Comparison of ENCODE assay signal across 8 cellular contexts in genomic region chr20:4150095-4150492, GRCh38. TPM values are rescaled to one million over a fixed set of nuclear protein-coding genes. Genes with fewer than 3 reads are reported as not detected.
DNase-seq lines count a peak whose midpoint lies in the region; ATAC-seq and TF ChIP-seq lines count a peak whose summit lies in the region.

No MANE protein-coding gene starts in this region.

- DNase-seq in Caco-2 (peak in 1 of 2 experiments; percentile 34), RWPE2 (ENCODE audit: low spot score) (peak; percentile 20), fibroblast of lung (ENCODE audit: low read depth in 2 of 2) (peak; percentile 52 to 69), MG63 (no peak), UCSD-AML1 (lab: John Stamatoyannopoulos, UW; ENCODE audit: unreplicated experiment) (no peak), NCI-H1694 treated with DMSO at 0.1 percent for 48 hours (lab: John Stamatoyannopoulos, UW) (no peak)

- H3K4me2 ChIP-seq in fibroblast of lung (ENCODE audit: extremely low read depth, insufficient read depth, low read length), result peak overlapping the region; percentile 96
- H3K4me2 ChIP-seq in parathyroid adenoma (ENCODE audit: low read length), result peak overlapping the region; percentile 94

- H3K27me3 ChIP-seq in Caco-2 (replicated peaks; ENCODE audit: control insufficient read depth, insufficient read depth, low read length) (no peaks in the 10 kb centered on the region), RWPE2 (ENCODE audit: insufficient read depth, poor library complexity, severe bottlenecking) (no peaks in the 10 kb centered on the region), fibroblast of lung (ENCODE audit: control insufficient read depth, insufficient read depth, low read length) (no peaks in the 10 kb centered on the region), parathyroid adenoma (ENCODE audit: control insufficient read depth, insufficient read depth, low read length) (no peaks in the 10 kb centered on the region), MG63 (no peaks in the 10 kb centered on the region)

- H3K4me1 Mint-ChIP-seq in Caco-2 (ENCODE audit: low read depth, unreplicated experiment), result peaks cover 23% of the 10 kb centered on the region

- H3K4me3 ChIP-seq in Caco-2 (ENCODE audit: low read depth, low read length), result peak overlapping the region; percentile 83
- peak overlapping the region; percentile 84 for H3K4me3 ChIP-seq in RWPE2 (ENCODE audit: severe bottlenecking)
- H3K4me3 ChIP-seq in fibroblast of lung (replicated peaks in 1 of 4; ENCODE audit: control extremely low read depth in 1 of 4, insufficient read depth in 1 of 4, low read depth in 3 of 4, low read length in 4 of 4), result peak overlapping the region; percentile 65 to 78 (median 76)
- peak overlapping the region; percentile 65 for H3K4me3 ChIP-seq in parathyroid adenoma (ENCODE audit: low read depth, low read length)
- H3K4me3 ChIP-seq in MG63, result no peak overlapping the region

- CTCF ChIA-PET in Caco-2 (lab: Charles Lee), result no interaction called here

- BruUV-seq in Caco-2 (replicated peaks; lab: Mats Ljungman, UMichigan), result no TSS peak

- H3K9me3 ChIP-seq in Caco-2 (no peaks in the 10 kb centered on the region), RWPE2 (ENCODE audit: severe bottlenecking) (no peaks in the 10 kb centered on the region), fibroblast of lung (ENCODE audit: control insufficient read depth, insufficient read depth, low read depth, low read length) (no peaks in the 10 kb centered on the region), parathyroid adenoma (ENCODE audit: control insufficient read depth, low read length) (no peaks in the 10 kb centered on the region), MG63 (no peaks in the 10 kb centered on the region)

- POLR2A ChIA-PET in Caco-2 (lab: Charles Lee), result interaction anchor here (0.7 kb wide), 1 partner anchor 16 kb away, joined by 3 read pairs; no protein-coding TSS in a partner anchor

- TF ChIP-seq CTCF in Caco-2 (IDR thresholded peaks at IDR 0.05; ENCODE audit: insufficient read depth in 1 of 2, low read depth in 1 of 2, low read length in 1 of 2, severe bottlenecking in 1 of 2, unreplicated experiment in 1 of 2) (no peak), RWPE2 (IDR thresholded peaks at IDR 0.05; ENCODE audit: poor library complexity, severe bottlenecking) (no peak), fibroblast of lung (conservative IDR thresholded peaks at IDR 0.05 in 1 of 2, IDR thresholded peaks at IDR 0.05 in 1 of 2; ENCODE audit: low read depth in 1 of 2, low read length in 2 of 2) (no peak), parathyroid adenoma (IDR thresholded peaks at IDR 0.05) (no peak)

- H3K36me3 ChIP-seq in Caco-2 (ENCODE audit: control insufficient read depth, insufficient read depth, low read length) (no peaks in the 10 kb centered on the region; the same call in 1 of the 2 replicates), RWPE2 (ENCODE audit: low read depth) (peaks cover 25% of the 10 kb centered on the region), fibroblast of lung (ENCODE audit: control insufficient read depth, insufficient read depth, low read length) (no peaks in the 10 kb centered on the region), parathyroid adenoma (ENCODE audit: control insufficient read depth, insufficient read depth, low read length) (no peaks in the 10 kb centered on the region), MG63 (no peaks in the 10 kb centered on the region)

- peak overlapping the region; percentile 92 for H3K4me3 Mint-ChIP-seq in Caco-2 (ENCODE audit: unreplicated experiment)

- H3K9ac ChIP-seq in fibroblast of lung (ENCODE audit: insufficient read depth, low read length) (no peak overlapping the region), parathyroid adenoma (no peak overlapping the region)

- H2AFZ ChIP-seq in fibroblast of lung (ENCODE audit: low read length), result peak overlapping the region; percentile 60
- no peak overlapping the region for H2AFZ ChIP-seq in parathyroid adenoma

- H4K20me1 ChIP-seq in fibroblast of lung (ENCODE audit: control insufficient read depth, extremely low read depth, insufficient read depth, low read length), result no peaks in the 10 kb centered on the region

- H3K79me2 ChIP-seq in fibroblast of lung (ENCODE audit: control insufficient read depth, insufficient read depth, low read length), result no peaks in the 10 kb centered on the region
- peaks cover 22% of the 10 kb centered on the region for H3K79me2 ChIP-seq in parathyroid adenoma

- no peaks in the 10 kb centered on the region for H3K9me3 Mint-ChIP-seq in Caco-2 (ENCODE audit: unreplicated experiment)

- intact Hi-C loops in Caco-2 (cut with micrococcal nuclease; ENCODE audit: unreplicated experiment), result no loop called here

- H3K27ac ChIP-seq in RWPE2 (ENCODE audit: poor library complexity, severe bottlenecking) (peak overlapping the region; percentile 65), fibroblast of lung (ENCODE audit: insufficient read depth, low read length) (no peak overlapping the region), parathyroid adenoma (peak overlapping the region; percentile 6)

- H3K27me3 Mint-ChIP-seq in Caco-2 (ENCODE audit: insufficient read depth, unreplicated experiment), result no peaks in the 10 kb centered on the region

- peak overlapping the region; percentile 57 for H3K27ac Mint-ChIP-seq in Caco-2 (ENCODE audit: unreplicated experiment)

- peaks cover 33% of the 10 kb centered on the region for H3K36me3 Mint-ChIP-seq in Caco-2 (ENCODE audit: insufficient read depth, unreplicated experiment)

- ATAC-seq in RWPE2 (ENCODE audit: low read depth), result peak; percentile 28
- no peak for ATAC-seq in GM19328 (IDR thresholded peaks at IDR 0.05; ENCODE audit: unreplicated experiment)

- peaks cover 22% of the 10 kb centered on the region for H3K4me1 ChIP-seq in Caco-2
- peaks cover 25% of the 10 kb centered on the region for H3K4me1 ChIP-seq in RWPE2 (ENCODE audit: insufficient read depth, poor library complexity, severe bottlenecking)
- H3K4me1 ChIP-seq in fibroblast of lung (ENCODE audit: control insufficient read depth, extremely low read depth, insufficient read depth, low read length), result peaks cover 10% of the 10 kb centered on the region
- peaks cover 22% of the 10 kb centered on the region for H3K4me1 ChIP-seq in parathyroid adenoma

RNA-seq across cellular contexts. Expression of gene SMOX, which starts 1.5 kb away (rescaled TPM):
- total RNA-seq in Caco-2 (2022) (54.8 and 56.3 TPM in 2 replicates), fibroblast of lung (9.2 and 11.9 TPM in 2 replicates)
- polyA plus RNA-seq in fibroblast of lung, result 2.5 and 3.0 TPM in 2 replicates
- polyA plus RNA-seq in fibroblast of lung (2012), result 7.2 and 11.8 TPM in 2 replicates
- polyA minus RNA-seq in fibroblast of lung (ENCODE audit: low replicate concordance), result 4.9 and 8.8 TPM in 2 replicates
- 8.2 and 8.7 TPM in 2 replicates for total RNA-seq in MG63 (2014; rRNA removed; shearing (Covaris generic); ENCODE audit: low replicate concordance)

Comparison
In these comparisons a context has a peak if more than half of its experiments do, and no peak if none do; other contexts are left out.
1. DNase-seq: peak in RWPE2 (single experiment) and fibroblast of lung (2 of 2); none in MG63 (single experiment), UCSD-AML1 (single experiment) and NCI-H1694 treated with DMSO at 0.1 percent for 48 hours (single experiment).